8 cellular contexts compared by ENCODE assay signal in genomic region chr4:15778191-15778741, GRCh38. TPM values are rescaled to one million over a fixed set of nuclear protein-coding genes. Genes with fewer than 3 reads are reported as not detected.
A peak's percentile ranks its signal among the peaks of the same experiment; 100 is the strongest.
DNase-seq lines count a peak whose midpoint lies in the region; ATAC-seq and TF ChIP-seq lines count a peak whose summit lies in the region.

TSS of gene CD38 (plus strand) at chr4:15778328. CDS start at chr4:15778415, 87 bp downstream.

- peaks cover 62% of the 10 kb centered on the region for H3K79me2 ChIP-seq in Loucy (ENCODE audit: insufficient read depth, low read length)
- H3K79me2 ChIP-seq in hepatocyte = no peaks in the 10 kb centered on the region

- peak within 1 kb of the TSS; percentile 15; the same call in 1 of the 2 replicates for H2AFZ ChIP-seq in Loucy (ENCODE audit: low read length)
- peak within 1 kb of the TSS; percentile 60 for H2AFZ ChIP-seq in hepatocyte

- H3K27me3 ChIP-seq in Loucy (ENCODE audit: insufficient read depth, low read length, poor library complexity, severe bottlenecking) (no peaks in the 10 kb centered on the region), hepatocyte (peaks cover 62% of the 10 kb centered on the region)

- no peaks in the 10 kb centered on the region for H3K9me3 Mint-ChIP-seq in activated naive CD4-positive, alpha-beta T cell treated with anti-CD3 and anti-CD28 coated beads for 36 hours

- H3K4me3 Mint-ChIP-seq in activated naive CD4-positive, alpha-beta T cell treated with anti-CD3 and anti-CD28 coated beads for 36 hours = peak within 1 kb of the TSS; percentile 87

- H3K27ac Mint-ChIP-seq in activated naive CD4-positive, alpha-beta T cell treated with anti-CD3 and anti-CD28 coated beads for 36 hours = peak within 1 kb of the TSS; percentile 88

- peaks cover 6% of the 10 kb centered on the region for H3K27me3 Mint-ChIP-seq in activated naive CD4-positive, alpha-beta T cell treated with anti-CD3 and anti-CD28 coated beads for 36 hours (ENCODE audit: low read depth)

- H3K36me3 ChIP-seq in Loucy (ENCODE audit: insufficient read depth, low read length) (no peaks in the 10 kb centered on the region), hepatocyte (replicated peaks; ENCODE audit: insufficient read depth, low read depth) (no peaks in the 10 kb centered on the region)

- H3K27ac ChIP-seq in hepatocyte = no peak within 1 kb of the TSS

- peaks cover 7% of the 10 kb centered on the region; the same call in 1 of the 2 replicates for H3F3A ChIP-seq in Loucy (ENCODE audit: low read depth)

- H3K9me2 ChIP-seq in Loucy (replicated peaks; ENCODE audit: low read depth, low read length) (no peaks in the 10 kb centered on the region), hepatocyte (replicated peaks; ENCODE audit: insufficient read depth) (no peaks in the 10 kb centered on the region)

- CTCF ChIA-PET in activated naive CD4-positive, alpha-beta T cell treated with anti-CD3 and anti-CD28 coated beads for 36 hours (lab: Charles Lee) = interaction anchor here (0.6 to 2.8 kb wide), 6 partner anchors 8 to 453 kb away, joined by 3 to 30 read pairs (median 5); no protein-coding TSS in a partner anchor

- no peaks in the 10 kb centered on the region for H3K9me3 ChIP-seq in Loucy (ENCODE audit: insufficient read depth, low read depth, low read length)
- no peaks in the 10 kb centered on the region for H3K9me3 ChIP-seq in hepatocyte (ENCODE audit: low read depth)

- peak within 1 kb of the TSS; percentile 87 for H3K9ac ChIP-seq in Loucy (ENCODE audit: low read depth, low read length, poor library complexity, severe bottlenecking)

- H4K20me1 ChIP-seq in Loucy (ENCODE audit: insufficient read depth, low read length, poor library complexity, severe bottlenecking) (no peaks in the 10 kb centered on the region), hepatocyte (ENCODE audit: insufficient read depth, poor library complexity, severe bottlenecking) (no peaks in the 10 kb centered on the region)

- H3K4me3 ChIP-seq in GM12865 (ENCODE audit: low read depth, low read length) = peak within 1 kb of the TSS; percentile 76
- H3K4me3 ChIP-seq in Loucy (ENCODE audit: low read length, poor library complexity, severe bottlenecking) = peak within 1 kb of the TSS; percentile 89
- H3K4me3 ChIP-seq in hepatocyte = peak within 1 kb of the TSS; percentile 55
- H3K4me3 ChIP-seq in skeletal muscle cell (ENCODE audit: low read depth, low read length) = peak within 1 kb of the TSS; percentile 39

- intact Hi-C loops in activated naive CD4-positive, alpha-beta T cell treated with anti-CD3 and anti-CD28 coated beads for 36 hours (cut with micrococcal nuclease) = loop anchor here (1.0 to 10.0 kb wide), 8 partner anchors 13 to 993 kb away; partner anchors contain the start of genes BST1, FAM200B and FBXL5

- peak; percentile 66 for ATAC-seq in GM21737 (IDR thresholded peaks at IDR 0.05; ENCODE audit: unreplicated experiment)

- peaks cover 69% of the 10 kb centered on the region for H3K4me1 ChIP-seq in Loucy (ENCODE audit: insufficient read depth, low read length, poor library complexity, severe bottlenecking)
- H3K4me1 ChIP-seq in hepatocyte (ENCODE audit: insufficient read depth) = peaks cover 11% of the 10 kb centered on the region

- WGBS in hepatocyte (ENCODE audit: low lambda C conversion rate, missing lambda C conversion rate) = 2% methylated on average over 36 of the region's 36 CpGs

- DNase-seq in GM12865 (ENCODE audit: low read depth) (peak; percentile 88), hepatocyte (ENCODE audit: low spot score) (peak; percentile 16), skeletal muscle cell (ENCODE audit: low read depth) (no peak), middle frontal gyrus (ENCODE audit: extremely low spot score, low spot score) (no peak), cerebellum (ENCODE audit: low spot score) (no peak)
- DNase-seq in activated naive CD4-positive, alpha-beta T cell treated with anti-CD3 and anti-CD28 coated beads for 36 hours = peak; percentile 71

- H3K4me1 Mint-ChIP-seq in activated naive CD4-positive, alpha-beta T cell treated with anti-CD3 and anti-CD28 coated beads for 36 hours (ENCODE audit: low read depth) = peaks cover 62% of the 10 kb centered on the region

- TF ChIP-seq CTCF in GM12865 (IDR thresholded peaks at IDR 0.05; ENCODE audit: insufficient read depth, low read depth, low read length, missing control alignments) (no peak), Loucy (conservative IDR thresholded peaks at IDR 0.05; ENCODE audit: low read length) (peak; percentile 27), hepatocyte (IDR thresholded peaks at IDR 0.05; ENCODE audit: poor library complexity) (no peak)

- H3K36me3 Mint-ChIP-seq in activated naive CD4-positive, alpha-beta T cell treated with anti-CD3 and anti-CD28 coated beads for 36 hours (ENCODE audit: low read depth) = peaks cover 27% of the 10 kb centered on the region

- peak within 1 kb of the TSS; percentile 93 for H3K4me2 ChIP-seq in Loucy (ENCODE audit: low read depth, low read length, poor library complexity, severe bottlenecking)
- peak within 1 kb of the TSS; percentile 97 for H3K4me2 ChIP-seq in hepatocyte

RNA-seq across cellular contexts. Expression of gene CD38, which starts in this region (rescaled TPM):
- total RNA-seq in activated naive CD4-positive, alpha-beta T cell treated with anti-CD3 and anti-CD28 coated beads for 36 hours = 10 to 100 TPM; 18.5 to 20.0 TPM
- total RNA-seq in hepatocyte (0.13 and 0.84 TPM in 2 replicates), cerebellum (2.1 TPM)
- 1.1 TPM in 1 of 2 replicates, not detected in the other for polyA plus RNA-seq in hepatocyte

Comparison
In these comparisons a context has a peak if more than half of its experiments do, and no peak if none do; other contexts are left out.
1. DNase-seq: peak in GM12865 (single experiment), activated naive CD4-positive, alpha-beta T cell treated with anti-CD3 and anti-CD28 coated beads for 36 hours (single experiment) and hepatocyte (single experiment); none in skeletal muscle cell (single experiment), middle frontal gyrus (single experiment) and cerebellum (single experiment).
2. H3K4me3 ChIP-seq: peak in every context shown above with its lines; median percentile 89 in Loucy; 76 in GM12865; 55 in hepatocyte; 39 in skeletal muscle cell.